ENCODE assay signal across 1 cellular context in genomic region chr19:53365134-53365898, GRCh38.
TF ChIP-seq lines count a peak whose summit lies in the region.

ZNF525 (plus strand) TSS chr19:53365705; CDS start chr19:53372282, 6,577 bp downstream.

TF ChIP-seq in GM12878, 131 proteins besides CTCF, POLR2A, EP300 and RAD21 (continued from another document):
- TF ChIP-seq, protein P1, sequence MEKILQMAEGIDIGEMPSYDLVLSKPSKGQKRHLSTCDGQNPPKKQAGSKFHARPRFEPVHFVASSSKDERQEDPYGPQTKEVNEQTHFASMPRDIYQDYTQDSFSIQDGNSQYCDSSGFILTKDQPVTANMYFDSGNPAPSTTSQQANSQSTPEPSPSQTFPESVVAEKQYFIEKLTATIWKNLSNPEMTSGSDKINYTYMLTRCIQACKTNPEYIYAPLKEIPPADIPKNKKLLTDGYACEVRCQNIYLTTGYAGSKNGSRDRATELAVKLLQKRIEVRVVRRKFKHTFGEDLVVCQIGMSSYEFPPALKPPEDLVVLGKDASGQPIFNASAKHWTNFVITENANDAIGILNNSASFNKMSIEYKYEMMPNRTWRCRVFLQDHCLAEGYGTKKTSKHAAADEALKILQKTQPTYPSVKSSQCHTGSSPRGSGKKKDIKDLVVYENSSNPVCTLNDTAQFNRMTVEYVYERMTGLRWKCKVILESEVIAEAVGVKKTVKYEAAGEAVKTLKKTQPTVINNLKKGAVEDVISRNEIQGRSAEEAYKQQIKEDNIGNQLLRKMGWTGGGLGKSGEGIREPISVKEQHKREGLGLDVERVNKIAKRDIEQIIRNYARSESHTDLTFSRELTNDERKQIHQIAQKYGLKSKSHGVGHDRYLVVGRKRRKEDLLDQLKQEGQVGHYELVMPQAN (conservative IDR thresholded peaks at IDR 0.05): peak; percentile 58; the same call in 1 of the 2 replicates
- TF ChIP-seq BHLHE40 (IDR thresholded peaks at IDR 0.05; ENCODE audit: borderline replicate concordance in 1 of 2, low read depth in 2 of 2, low read length in 1 of 2) (peak; percentile 70 to 74; a peak in 3 of 4 replicates), CBFB (IDR thresholded peaks at IDR 0.05; ENCODE audit: low read depth) (no peak), SREBF1 (IDR thresholded peaks at IDR 0.05; ENCODE audit: low read length) (no peak), FOXM1 (IDR thresholded peaks at IDR 0.05; ENCODE audit: low read depth, low read length) (no peak), MXI1 (IDR thresholded peaks at IDR 0.05; ENCODE audit: low read depth, low read length) (peak; percentile 68), NFYA (IDR thresholded peaks at IDR 0.05; ENCODE audit: borderline replicate concordance, low read depth, low read length) (no peak), PML (IDR thresholded peaks at IDR 0.05; ENCODE audit: low read length) (0 out of 2 replicates have a peak, but pooled peaks have one; percentile 52), WRNIP1 (IDR thresholded peaks at IDR 0.05; ENCODE audit: borderline replicate concordance, low read depth, low read length) (no peak), HCFC1 (IDR thresholded peaks at IDR 0.05; ENCODE audit: low read length) (0 out of 2 replicates have a peak, but pooled peaks have one; percentile 34), SRF (IDR thresholded peaks at IDR 0.05; ENCODE audit: low read depth in 2 of 2, low read length in 2 of 2) (0 out of 4 replicates have a peak, but pooled peaks of 1 of the 2 experiments have one; percentile 14), NR2F1 (conservative IDR thresholded peaks at IDR 0.05) (0 out of 2 replicates have a peak, but pooled peaks have one; percentile 31), SMAD5 (IDR thresholded peaks at IDR 0.05; ENCODE audit: low read depth) (peak; percentile 69; the same call in 1 of the 2 replicates)
- TF ChIP-seq, protein P2, sequence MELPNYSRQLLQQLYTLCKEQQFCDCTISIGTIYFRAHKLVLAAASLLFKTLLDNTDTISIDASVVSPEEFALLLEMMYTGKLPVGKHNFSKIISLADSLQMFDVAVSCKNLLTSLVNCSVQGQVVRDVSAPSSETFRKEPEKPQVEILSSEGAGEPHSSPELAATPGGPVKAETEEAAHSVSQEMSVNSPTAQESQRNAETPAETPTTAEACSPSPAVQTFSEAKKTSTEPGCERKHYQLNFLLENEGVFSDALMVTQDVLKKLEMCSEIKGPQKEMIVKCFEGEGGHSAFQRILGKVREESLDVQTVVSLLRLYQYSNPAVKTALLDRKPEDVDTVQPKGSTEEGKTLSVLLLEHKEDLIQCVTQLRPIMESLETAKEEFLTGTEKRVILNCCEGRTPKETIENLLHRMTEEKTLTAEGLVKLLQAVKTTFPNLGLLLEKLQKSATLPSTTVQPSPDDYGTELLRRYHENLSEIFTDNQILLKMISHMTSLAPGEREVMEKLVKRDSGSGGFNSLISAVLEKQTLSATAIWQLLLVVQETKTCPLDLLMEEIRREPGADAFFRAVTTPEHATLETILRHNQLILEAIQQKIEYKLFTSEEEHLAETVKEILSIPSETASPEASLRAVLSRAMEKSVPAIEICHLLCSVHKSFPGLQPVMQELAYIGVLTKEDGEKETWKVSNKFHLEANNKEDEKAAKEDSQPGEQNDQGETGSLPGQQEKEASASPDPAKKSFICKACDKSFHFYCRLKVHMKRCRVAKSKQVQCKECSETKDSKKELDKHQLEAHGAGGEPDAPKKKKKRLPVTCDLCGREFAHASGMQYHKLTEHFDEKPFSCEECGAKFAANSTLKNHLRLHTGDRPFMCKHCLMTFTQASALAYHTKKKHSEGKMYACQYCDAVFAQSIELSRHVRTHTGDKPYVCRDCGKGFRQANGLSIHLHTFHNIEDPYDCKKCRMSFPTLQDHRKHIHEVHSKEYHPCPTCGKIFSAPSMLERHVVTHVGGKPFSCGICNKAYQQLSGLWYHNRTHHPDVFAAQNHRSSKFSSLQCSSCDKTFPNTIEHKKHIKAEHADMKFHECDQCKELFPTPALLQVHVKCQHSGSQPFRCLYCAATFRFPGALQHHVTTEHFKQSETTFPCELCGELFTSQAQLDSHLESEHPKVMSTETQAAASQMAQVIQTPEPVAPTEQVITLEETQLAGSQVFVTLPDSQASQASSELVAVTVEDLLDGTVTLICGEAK (IDR thresholded peaks at IDR 0.05; ENCODE audit: borderline replicate concordance): peak; percentile 47; the same call in 1 of the 2 replicates
- TF ChIP-seq, protein P3, sequence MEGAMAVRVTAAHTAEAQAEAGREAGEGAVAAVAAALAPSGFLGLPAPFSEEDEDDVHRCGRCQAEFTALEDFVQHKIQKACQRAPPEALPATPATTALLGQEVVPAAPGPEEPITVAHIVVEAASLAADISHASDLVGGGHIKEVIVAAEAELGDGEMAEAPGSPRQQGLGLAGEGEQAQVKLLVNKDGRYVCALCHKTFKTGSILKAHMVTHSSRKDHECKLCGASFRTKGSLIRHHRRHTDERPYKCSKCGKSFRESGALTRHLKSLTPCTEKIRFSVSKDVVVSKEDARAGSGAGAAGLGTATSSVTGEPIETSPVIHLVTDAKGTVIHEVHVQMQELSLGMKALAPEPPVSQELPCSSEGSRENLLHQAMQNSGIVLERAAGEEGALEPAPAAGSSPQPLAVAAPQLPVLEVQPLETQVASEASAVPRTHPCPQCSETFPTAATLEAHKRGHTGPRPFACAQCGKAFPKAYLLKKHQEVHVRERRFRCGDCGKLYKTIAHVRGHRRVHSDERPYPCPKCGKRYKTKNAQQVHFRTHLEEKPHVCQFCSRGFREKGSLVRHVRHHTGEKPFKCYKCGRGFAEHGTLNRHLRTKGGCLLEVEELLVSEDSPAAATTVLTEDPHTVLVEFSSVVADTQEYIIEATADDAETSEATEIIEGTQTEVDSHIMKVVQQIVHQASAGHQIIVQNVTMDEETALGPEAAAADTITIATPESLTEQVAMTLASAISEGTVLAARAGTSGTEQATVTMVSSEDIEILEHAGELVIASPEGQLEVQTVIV (IDR thresholded peaks at IDR 0.05; ENCODE audit: borderline replicate concordance, partially characterized antibody): peak; percentile 54
- TF ChIP-seq, protein P4, sequence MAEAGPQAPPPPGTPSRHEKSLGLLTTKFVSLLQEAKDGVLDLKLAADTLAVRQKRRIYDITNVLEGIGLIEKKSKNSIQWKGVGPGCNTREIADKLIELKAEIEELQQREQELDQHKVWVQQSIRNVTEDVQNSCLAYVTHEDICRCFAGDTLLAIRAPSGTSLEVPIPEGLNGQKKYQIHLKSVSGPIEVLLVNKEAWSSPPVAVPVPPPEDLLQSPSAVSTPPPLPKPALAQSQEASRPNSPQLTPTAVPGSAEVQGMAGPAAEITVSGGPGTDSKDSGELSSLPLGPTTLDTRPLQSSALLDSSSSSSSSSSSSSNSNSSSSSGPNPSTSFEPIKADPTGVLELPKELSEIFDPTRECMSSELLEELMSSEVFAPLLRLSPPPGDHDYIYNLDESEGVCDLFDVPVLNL (IDR thresholded peaks at IDR 0.05; ENCODE audit: low read depth, low read length): no peak
